Comparison of ENCODE assay signal across 17 cellular contexts in the genomic region with DNA sequence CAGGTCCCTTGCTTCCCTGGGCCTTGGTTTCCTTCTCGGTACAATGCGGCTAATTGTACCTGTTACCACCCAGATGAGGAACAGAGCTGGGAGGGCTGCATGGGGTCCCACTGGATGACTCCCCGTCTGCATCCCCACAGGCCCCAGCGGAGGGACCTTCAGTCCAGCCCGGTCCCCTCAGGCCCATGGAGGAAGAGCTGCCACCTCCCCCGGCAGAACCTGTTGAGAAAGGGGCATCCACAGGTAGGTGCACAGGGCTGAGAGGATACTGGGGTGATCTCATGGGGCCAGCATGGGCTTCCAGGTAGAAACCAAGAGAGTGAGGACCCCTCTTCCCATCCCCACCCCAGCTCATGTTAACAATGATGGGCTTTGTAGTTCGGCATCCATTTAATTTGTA. TPM values are rescaled to one million over a fixed set of nuclear protein-coding genes. Genes with fewer than 3 reads are reported as not detected.
"Had no signal": no experiment of that assay in that cellular context is flagged by ENCODE, and none has a peak within 500 bp of the region (broad histone marks: within the 10 kb centered on the region; RNA-seq: fewer than 3 reads in every experiment).

No MANE protein-coding gene starts in this region.

- ATAC-seq: Panc1, PC-3 had no signal

- DNase-seq: KBM-7, MM.1S, NCI-H1436, NCI-H187, NCI-H2081 treated with DMSO at 0.1 percent for 48 hours, NCI-H226, NCI-H446, NCI-H524 treated with DMSO at 0.1 percent for 48 hours, NCI-H774, PC-3, SK-N-SH, SW 1271 had no signal

- H3K4me2 ChIP-seq: SK-N-SH had no signal

- H3K9me2 ChIP-seq: SK-N-SH had no signal

- H3K9me3 ChIP-seq: SK-N-SH had no signal

- H3K9ac ChIP-seq: SK-N-SH had no signal

RNA-seq across cellular contexts. Expression of a gene that starts 9.8 kb away (rescaled TPM):
- total RNA-seq: OCI-LY7 had no signal

RNA-seq across cellular contexts. Expression of a gene that starts 26.1 kb away (rescaled TPM):
- total RNA-seq: HT-29, M059J, OCI-LY7, PC-3, SK-MEL-5 had no signal
- polyA plus RNA-seq: SK-N-SH had no signal

RNA-seq across cellular contexts. Expression of a gene that starts 32.3 kb away (rescaled TPM):
- total RNA-seq: HT-29 had no signal
